ENCODE assay signal across 8 cellular contexts in genomic region chr10:97081621-97082235, GRCh38.
A peak's percentile ranks its signal among the peaks of the same experiment; 100 is the strongest.
DNase-seq lines count a peak whose midpoint lies in the region; ATAC-seq and TF ChIP-seq lines count a peak whose summit lies in the region.

No MANE protein-coding gene starts in this region.

- BruUV-seq in HCT116 (replicated peaks; lab: Mats Ljungman, UMichigan) = no TSS peak

- H3K9me2 ChIP-seq in HCT116 (ENCODE audit: insufficient read depth) = no peaks in the 10 kb centered on the region

- H3K27ac ChIP-seq in HCT116 (ENCODE audit: low read depth, low read length) = no peak overlapping the region
- H3K27ac ChIP-seq in adrenal gland = no peak overlapping the region

- TF ChIP-seq RAD21 in HCT116 (IDR thresholded peaks at IDR 0.05; ENCODE audit: low read depth) = peak; percentile 52

- no peaks in the 10 kb centered on the region for H3K36me3 ChIP-seq in HCT116 (ENCODE audit: control insufficient read depth in 1 of 2, insufficient read depth in 2 of 2, low read length in 2 of 2)
- H3K36me3 ChIP-seq in adrenal gland (replicated peaks in 1 of 2) = no peaks in the 10 kb centered on the region

- CTCF ChIA-PET in HCT116 (lab: Charles Lee) = interaction anchor here (0.7 to 2.3 kb wide), 11 partner anchors 9 to 136 kb away, joined by 3 to 22 read pairs (median 4); no protein-coding TSS in a partner anchor

- no peak overlapping the region for H3K9ac ChIP-seq in HCT116 (ENCODE audit: low read length)

- H3K4me1 ChIP-seq in HCT116 (ENCODE audit: control insufficient read depth in 1 of 2, insufficient read depth in 2 of 2, low read length in 2 of 2) (no peaks in the 10 kb centered on the region), adrenal gland (replicated peaks in 1 of 2) (no peaks in the 10 kb centered on the region)

- no peak overlapping the region for H3K4me2 ChIP-seq in HCT116 (ENCODE audit: low read length)

- 15 to 90% (median 20%) methylated on average over 1 to 6 of the region's 6 CpGs for WGBS in adrenal gland, 4 donors

- POLR2A ChIA-PET in HCT116 (lab: Charles Lee) = no interaction called here

- peak; percentile 87 for TF ChIP-seq CTCF in AG09319 (IDR thresholded peaks at IDR 0.05; ENCODE audit: low read depth, low read length)
- TF ChIP-seq CTCF in HCT116 (IDR thresholded peaks at IDR 0.05 in 2 of 3, conservative IDR thresholded peaks at IDR 0.05 in 1 of 3; ENCODE audit: borderline replicate concordance in 1 of 3, insufficient read depth in 1 of 3, low read depth in 2 of 3, low read length in 2 of 3) = peak; percentile 66 to 96 (median 95)
- peak; percentile 27 to 68 (median 58) for TF ChIP-seq CTCF in adrenal gland (IDR thresholded peaks at IDR 0.05)

- H2AFZ ChIP-seq in HCT116 (ENCODE audit: low read depth, low read length, poor library complexity, severe bottlenecking) = no peak overlapping the region

- H3K9me3 ChIP-seq in HCT116 (ENCODE audit: control insufficient read depth in 1 of 2, insufficient read depth in 1 of 2, low read depth in 1 of 2, low read length in 2 of 2) = no peaks in the 10 kb centered on the region
- H3K9me3 ChIP-seq in adrenal gland (replicated peaks in 1 of 3) = no peaks in the 10 kb centered on the region

- intact Hi-C loops in HCT116 (cut with micrococcal nuclease) (loop anchor here (2.0 kb wide), 1 partner anchor 129 kb away; no protein-coding TSS in a partner anchor), adrenal gland (cut with DNase I) (no loop called here)

- no peak for TF ChIP-seq POLR2A in HCT116 (IDR thresholded peaks at IDR 0.05; ENCODE audit: borderline replicate concordance, extremely low read depth, insufficient read depth, insufficient read length)
- no peak for TF ChIP-seq POLR2A in adrenal gland (IDR thresholded peaks at IDR 0.05)

- ATAC-seq in HCT116 (peak; percentile 90), GM21447 (IDR thresholded peaks at IDR 0.05; ENCODE audit: unreplicated experiment) (no peak), GM19035 (IDR thresholded peaks at IDR 0.05; ENCODE audit: unreplicated experiment) (no peak)

- no peaks in the 10 kb centered on the region for H4K20me1 ChIP-seq in HCT116 (ENCODE audit: insufficient read depth)

- RAD21 ChIA-PET in HCT116 (lab: Charles Lee; ENCODE audit: low non-redundant PET in 1 of 2, low total read pairs in 2 of 2, uncharacterized antibody in 2 of 2, unreplicated experiment in 2 of 2) = interaction anchor here in 1 of 2 experiments (1.0 kb wide), 1 partner anchor 9 kb away, joined by 3 read pairs; no protein-coding TSS in a partner anchor

- peaks cover 52% of the 10 kb centered on the region for H3K27me3 ChIP-seq in HCT116 (ENCODE audit: insufficient read depth, low read length)
- H3K27me3 ChIP-seq in adrenal gland = no peaks in the 10 kb centered on the region

- peak; percentile 15 for DNase-seq in AG09319 (ENCODE audit: extremely low read depth, low read depth)
- peak; percentile 34 for DNase-seq in HCT116 (ENCODE audit: low read depth, low spot score)
- peak; percentile 58 for DNase-seq in SW480 (ENCODE audit: low spot score)
- DNase-seq in adrenal gland = peak; percentile 45 to 68 (median 59)
- DNase-seq in iPS-NIHi11 (ENCODE audit: low spot score) = peak; percentile 91
- DNase-seq in stimulated activated CD4-positive, alpha-beta T cell treated with anti-CD3 and anti-CD28 coated beads, Interleukin-4, amount 100 ng/mL, for 24 hours = peak; percentile 54

- H3K79me2 ChIP-seq in HCT116 (ENCODE audit: insufficient read depth, low read length) = no peaks in the 10 kb centered on the region

- H3K4me3 ChIP-seq in HCT116 (replicated peaks in 1 of 2; ENCODE audit: low read depth in 1 of 2, low read length in 2 of 2) (no peak overlapping the region), adrenal gland (no peak overlapping the region)

TF ChIP-seq in HCT116, 20 proteins besides CTCF, POLR2A, EP300 and RAD21:
- TF ChIP-seq JUND (IDR thresholded peaks at IDR 0.05) = no peak
- TF ChIP-seq SIN3A (IDR thresholded peaks at IDR 0.05; ENCODE audit: low read depth) = peak; percentile 37; the same call in 1 of the 2 replicates
- TF ChIP-seq ZFX (IDR thresholded peaks at IDR 0.05) = no peak
- TF ChIP-seq MAX (IDR thresholded peaks at IDR 0.05) = no peak
- no peak for TF ChIP-seq POLR2AphosphoS5 (IDR thresholded peaks at IDR 0.05; ENCODE audit: low read depth, low read length)
- peak; percentile 39 for TF ChIP-seq YY1 (IDR thresholded peaks at IDR 0.05; ENCODE audit: extremely low read depth, insufficient replicate concordance, low read depth, low read length)
- no peak for TF ChIP-seq ZBTB33 (IDR thresholded peaks at IDR 0.05; ENCODE audit: extremely low read depth, insufficient replicate concordance, low read length)
- no peak for TF ChIP-seq CEBPB (IDR thresholded peaks at IDR 0.05; ENCODE audit: low read depth)
- TF ChIP-seq TCF7L2 (IDR thresholded peaks at IDR 0.05; ENCODE audit: borderline replicate concordance, extremely low read depth, insufficient read depth, insufficient read length) = no peak
- TF ChIP-seq REST (IDR thresholded peaks at IDR 0.05; ENCODE audit: low read depth) = peak; percentile 100
- TF ChIP-seq CBX3 (IDR thresholded peaks at IDR 0.05; ENCODE audit: low read depth) = peak; percentile 66
- TF ChIP-seq EGR1 (IDR thresholded peaks at IDR 0.05; ENCODE audit: low read depth) = no peak

Comparison
In these comparisons a context has a peak if more than half of its experiments do, and no peak if none do; other contexts are left out.
1. DNase-seq: peak in every context shown above with its lines; median percentile 91 in iPS-NIHi11; 59 in adrenal gland; 58 in SW480; 54 in stimulated activated CD4-positive, alpha-beta T cell treated with anti-CD3 and anti-CD28 coated beads, Interleukin-4, amount 100 ng/mL, for 24 hours; 34 in HCT116; 15 in AG09319.